1 cellular context compared by ENCODE assay signal in genomic region chr3:24342275-24342674, GRCh38.
TF ChIP-seq lines count a peak whose summit lies in the region.

No MANE protein-coding gene starts in this region.

TF ChIP-seq in K562, 482 proteins besides CTCF, POLR2A, EP300 and RAD21 (continued from another document):
- no peak for TF ChIP-seq ZMIZ1 (IDR thresholded peaks at IDR 0.05; ENCODE audit: low read depth in 2 of 2, low read length in 2 of 2)
- TF ChIP-seq RBM22 (IDR thresholded peaks at IDR 0.05; ENCODE audit: low read depth, low read length, poor library complexity, severe bottlenecking), result no peak
- TF ChIP-seq FOXK2 (conservative IDR thresholded peaks at IDR 0.05 in 1 of 2, IDR thresholded peaks at IDR 0.05 in 1 of 2; ENCODE audit: low read depth in 2 of 2), result 0 out of 4 replicates have a peak, but pooled peaks of 1 of the 2 experiments have one; percentile 28
- TF ChIP-seq SRSF3 (IDR thresholded peaks at IDR 0.05; ENCODE audit: insufficient read depth, low read length), result no peak
- no peak for TF ChIP-seq NCOA6 (IDR thresholded peaks at IDR 0.05)
- TF ChIP-seq MTA3 (IDR thresholded peaks at IDR 0.05; ENCODE audit: borderline replicate concordance), result no peak
- no peak for TF ChIP-seq RFX7 (CRISPR knock-in tag; IDR thresholded peaks at IDR 0.05)
- no peak for TF ChIP-seq ZNF444 (CRISPR knock-in tag; IDR thresholded peaks at IDR 0.05)
- no peak for TF ChIP-seq U2AF1 (optimal IDR thresholded peaks at IDR 0.05; ENCODE audit: low read depth, low read length)
- TF ChIP-seq YY1 (IDR thresholded peaks at IDR 0.05; ENCODE audit: borderline replicate concordance in 1 of 3, control insufficient read depth in 1 of 3, extremely low read depth in 1 of 3, insufficient read depth in 3 of 3, insufficient read length in 1 of 3, insufficient replicate concordance in 2 of 3, low read depth in 1 of 3, low read length in 2 of 3), result no peak
- 0 out of 2 replicates have a peak, but pooled peaks have one; percentile 11 for TF ChIP-seq CEBPB (tag; IDR thresholded peaks at IDR 0.05)
- no peak for TF ChIP-seq ZBTB11 (CRISPR knock-in tag; IDR thresholded peaks at IDR 0.05)
- peak; percentile 65 for TF ChIP-seq CBFA2T3 (IDR thresholded peaks at IDR 0.05)
- no peak for TF ChIP-seq MEF2A (IDR thresholded peaks at IDR 0.05; ENCODE audit: control insufficient read depth, low read depth, low read length)
- no peak for TF ChIP-seq ETV6 (IDR thresholded peaks at IDR 0.05; ENCODE audit: borderline replicate concordance in 1 of 2, low read depth in 2 of 2, low read length in 1 of 2)
- TF ChIP-seq ETV6 (CRISPR knock-in tag; IDR thresholded peaks at IDR 0.05; ENCODE audit: borderline replicate concordance), result no peak
- TF ChIP-seq CBFA2T2 (conservative IDR thresholded peaks at IDR 0.05), result peak; percentile 40; the same call in 1 of the 2 replicates
- TF ChIP-seq POLR2H (tag; IDR thresholded peaks at IDR 0.05; ENCODE audit: low read depth), result no peak
- TF ChIP-seq SRF (CRISPR knock-in tag; IDR thresholded peaks at IDR 0.05), result no peak
